ENCODE assay signal across 21 cellular contexts in the genomic region with DNA sequence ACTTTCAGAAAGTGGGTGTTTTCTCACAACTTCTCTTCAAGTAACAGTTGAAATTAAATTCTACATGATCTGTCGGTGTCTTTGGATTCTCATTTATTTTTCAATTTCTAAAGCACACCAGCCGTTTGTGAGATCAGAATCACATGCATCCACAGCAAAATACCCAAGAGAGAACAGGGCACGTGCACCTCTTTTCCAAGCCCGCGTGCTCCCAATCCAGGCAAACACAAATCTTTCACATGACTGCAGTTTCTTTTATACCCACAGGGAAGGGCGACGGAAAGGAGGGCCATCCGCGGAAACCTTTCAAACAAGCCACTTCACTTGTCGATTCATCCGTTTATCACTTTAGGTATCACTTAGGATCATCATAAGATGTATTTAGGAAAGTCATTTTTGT. TPM values are rescaled to one million over a fixed set of nuclear protein-coding genes. Genes with fewer than 3 reads are reported as not detected.
DNase-seq lines count a peak whose midpoint lies in the region; TF ChIP-seq lines count a peak whose summit lies in the region.
"Had no signal": no experiment of that assay in that cellular context is flagged by ENCODE, and none has a peak within 500 bp of the region (broad histone marks: within the 10 kb centered on the region; RNA-seq: fewer than 3 reads in every experiment).

No MANE protein-coding gene starts in this region.

- H3K27me3 ChIP-seq in mammary epithelial cell (ENCODE audit: insufficient read depth, low read length): no peaks in the 10 kb centered on the region
- H3K27me3 ChIP-seq in mesenchymal stem cell (ENCODE audit: control insufficient read depth in 1 of 2, insufficient read depth in 1 of 2, low read length in 2 of 2): no peaks in the 10 kb centered on the region
- no peaks in the 10 kb centered on the region for H3K27me3 ChIP-seq in smooth muscle cell (ENCODE audit: low read depth)
- no peaks in the 10 kb centered on the region for H3K27me3 ChIP-seq in ovary
- no peaks in the 10 kb centered on the region for H3K27me3 ChIP-seq in sigmoid colon
- H3K27me3 ChIP-seq: BLaER1, SJCRH30 had no signal

- no peak overlapping the region for H4K8ac ChIP-seq in mesenchymal stem cell (ENCODE audit: low read length)

- H3K27ac ChIP-seq in mammary epithelial cell (ENCODE audit: insufficient read depth, low read depth, low read length) (peak overlapping the region; percentile 55), mesenchymal stem cell (ENCODE audit: low read length, poor library complexity, severe bottlenecking) (no peak overlapping the region), smooth muscle cell (ENCODE audit: low read depth) (peak overlapping the region; percentile 77), ovary (no peak overlapping the region), sigmoid colon (no peak overlapping the region)
- H3K27ac ChIP-seq: BLaER1, SJCRH30 had no signal

- CTCF ChIA-PET in mammary epithelial cell (lab: Charles Lee; ENCODE audit: low non-redundant PET) (no interaction called here), MCF 10A (lab: Yijun Ruan, JAX) (no interaction called here)

- H3K9me3 ChIP-seq in mammary epithelial cell (replicated peaks; ENCODE audit: insufficient read depth, low read length): no peaks in the 10 kb centered on the region
- no peaks in the 10 kb centered on the region for H3K9me3 ChIP-seq in mesenchymal stem cell (ENCODE audit: control insufficient read depth, low read length)
- no peaks in the 10 kb centered on the region for H3K9me3 ChIP-seq in smooth muscle cell (replicated peaks; ENCODE audit: low read depth)
- H3K9me3 ChIP-seq in ovary: no peaks in the 10 kb centered on the region
- no peaks in the 10 kb centered on the region for H3K9me3 ChIP-seq in sigmoid colon
- H3K9me3 ChIP-seq: SJCRH30 had no signal

- peaks cover 15% of the 10 kb centered on the region for H3K4me1 Mint-ChIP-seq in MCF 10A (ENCODE audit: insufficient read depth, unreplicated experiment)
- H3K4me1 Mint-ChIP-seq in chondrocyte (ENCODE audit: low read depth): peaks cover 50% of the 10 kb centered on the region

- no peak overlapping the region for H3K23ac ChIP-seq in mesenchymal stem cell (ENCODE audit: low read length in 2 of 2)

- H3K4me3 ChIP-seq in mammary epithelial cell (replicated peaks in 1 of 3; ENCODE audit: insufficient read depth in 1 of 3, low read depth in 2 of 3, low read length in 3 of 3) (no peak overlapping the region), mesenchymal stem cell (ENCODE audit: insufficient read depth in 1 of 2, low read depth in 1 of 2, low read length in 2 of 2) (no peak overlapping the region), smooth muscle cell (no peak overlapping the region), ovary (no peak overlapping the region), sigmoid colon (no peak overlapping the region)
- H3K4me3 ChIP-seq: BLaER1, SJCRH30 had no signal

- no peak overlapping the region for H3K4me3 Mint-ChIP-seq in MCF 10A (ENCODE audit: unreplicated experiment)
- H3K4me3 Mint-ChIP-seq in chondrocyte (ENCODE audit: unreplicated experiment): no peak overlapping the region
- H3K4me3 Mint-ChIP-seq: CD8-positive, alpha-beta T cell; H9 had no signal

- H3K9ac ChIP-seq in mammary epithelial cell (ENCODE audit: insufficient read depth, low read length): no peak overlapping the region
- peak overlapping the region; percentile 75 for H3K9ac ChIP-seq in mesenchymal stem cell (ENCODE audit: low read length)
- peak overlapping the region; percentile 8 for H3K9ac ChIP-seq in smooth muscle cell (ENCODE audit: low read depth)
- H3K9ac ChIP-seq: BLaER1 had no signal

- H3K4ac ChIP-seq in mesenchymal stem cell (ENCODE audit: low read depth in 1 of 2, low read length in 2 of 2): no peak overlapping the region

- H3F3A ChIP-seq in smooth muscle cell (ENCODE audit: low read depth): no peaks in the 10 kb centered on the region

- no peaks in the 10 kb centered on the region for H3K36me3 ChIP-seq in mammary epithelial cell (ENCODE audit: insufficient read depth, low read length)
- no peaks in the 10 kb centered on the region for H3K36me3 ChIP-seq in mesenchymal stem cell (ENCODE audit: control insufficient read depth in 1 of 2, insufficient read depth in 2 of 2, low read depth in 1 of 2, low read length in 2 of 2)
- H3K36me3 ChIP-seq in smooth muscle cell (ENCODE audit: low read depth): no peaks in the 10 kb centered on the region
- no peaks in the 10 kb centered on the region for H3K36me3 ChIP-seq in ovary
- no peaks in the 10 kb centered on the region for H3K36me3 ChIP-seq in sigmoid colon
- H3K36me3 ChIP-seq: SJCRH30 had no signal

- H4K91ac ChIP-seq in mesenchymal stem cell (ENCODE audit: low read length): no peak overlapping the region

- H2AK5ac ChIP-seq in mesenchymal stem cell (ENCODE audit: low read length, severe bottlenecking): no peak overlapping the region

- TF ChIP-seq CTCF in mammary epithelial cell (conservative IDR thresholded peaks at IDR 0.05 in 1 of 2, IDR thresholded peaks at IDR 0.05 in 1 of 2; ENCODE audit: extremely low read depth in 1 of 2, insufficient read depth in 1 of 2, low read depth in 1 of 2, low read length in 2 of 2) (no peak), MCF 10A (IDR thresholded peaks at IDR 0.05; ENCODE audit: unreplicated experiment) (no peak), chondrocyte (IDR thresholded peaks at IDR 0.05) (no peak), smooth muscle cell (IDR thresholded peaks at IDR 0.05; ENCODE audit: borderline replicate concordance, insufficient read depth, poor library complexity, severe bottlenecking) (no peak), ovary (IDR thresholded peaks at IDR 0.05) (no peak), sigmoid colon (IDR thresholded peaks at IDR 0.05) (no peak)

- no peak overlapping the region for H2BK5ac ChIP-seq in mesenchymal stem cell (ENCODE audit: low read depth, low read length, poor library complexity, severe bottlenecking)

- 97% methylated on average over 11 of the region's 11 CpGs for whole genome bisulfite sequencing in mammary epithelial cell (ENCODE audit: low coverage, missing lambda C conversion rate)
- 94% methylated on average over 10 of the region's 11 CpGs for WGBS in mesenchymal stem cell
- 88% methylated on average over 11 of the region's 11 CpGs for WGBS in smooth muscle cell (ENCODE audit: low lambda C conversion rate)
- WGBS in ovary, 3 donors: 92 to 93% (median 93%) methylated on average over 11 of the region's 11 CpGs
- WGBS in sigmoid colon, 2 donors: 95 to 96% methylated on average over 11 of the region's 11 CpGs

- intact Hi-C loops in mammary epithelial cell (cut with micrococcal nuclease): no loop called here
- intact Hi-C loops in MCF 10A (cut with micrococcal nuclease): no loop called here
- intact Hi-C loops in ovary (cut with DNase I): no loop called here
- intact Hi-C loops in sigmoid colon (cut with DNase I): no loop called here

- H3K79me1 ChIP-seq in mesenchymal stem cell (replicated peaks; ENCODE audit: low read length, poor library complexity, severe bottlenecking): no peaks in the 10 kb centered on the region

- H3K4me2 ChIP-seq in mammary epithelial cell (ENCODE audit: insufficient read depth, low read depth, low read length) (peak overlapping the region; percentile 33), mesenchymal stem cell (ENCODE audit: low read length, poor library complexity, severe bottlenecking) (no peak overlapping the region), smooth muscle cell (peak overlapping the region; percentile 33)

- no peak for DNase-seq in mammary epithelial cell
- DNase-seq in MCF 10A (ENCODE audit: unreplicated experiment): no peak
- no peak for DNase-seq in chondrocyte (ENCODE audit: low spot score)
- DNase-seq in mesenchymal stem cell: no peak
- DNase-seq in smooth muscle cell (lab: John Stamatoyannopoulos, UW; ENCODE audit: unreplicated experiment): no peak
- no peak for DNase-seq in ovary
- no peak for DNase-seq in HT-29 (ENCODE audit: low spot score)
- no peak for DNase-seq in sigmoid colon
- DNase-seq: CD8-positive, alpha-beta T cell; DMS79; H9; KBM-7; NCI-H1048; NCI-H146; NCI-H2107; NCI-H82; SJCRH30 had no signal

- BruUV-seq in mammary epithelial cell (replicated peaks; lab: Mats Ljungman, UMichigan) (no TSS peak), MCF 10A (replicated peaks; lab: Mats Ljungman, UMichigan) (no TSS peak)

- H3K79me2 ChIP-seq in mammary epithelial cell (ENCODE audit: insufficient read depth, low read length) (no peaks in the 10 kb centered on the region), smooth muscle cell (ENCODE audit: low read depth) (no peaks in the 10 kb centered on the region)

- no peak overlapping the region for H3K18ac ChIP-seq in mesenchymal stem cell (ENCODE audit: low read depth in 1 of 2, low read length in 2 of 2)

- POLR2A ChIA-PET in MCF 10A (lab: Yijun Ruan, JAX): interaction anchor here (0.8 kb wide), 1 partner anchor 187 kb away, joined by 3 read pairs; the partner anchor contains the start of gene TANC1

- dilution Hi-C loops in mammary epithelial cell (cut with HindIII; ENCODE audit: low sequenced_read_pairs): no loop called here

- no peak for TF ChIP-seq POLR2A in ovary (IDR thresholded peaks at IDR 0.05)
- no peak for TF ChIP-seq POLR2A in sigmoid colon (IDR thresholded peaks at IDR 0.05)

- no peak overlapping the region for H2BK120ac ChIP-seq in mesenchymal stem cell (ENCODE audit: low read depth, low read length)

- H3K14ac ChIP-seq in mesenchymal stem cell (ENCODE audit: low read length in 2 of 2): no peak overlapping the region

- TF ChIP-seq EP300 in ovary (IDR thresholded peaks at IDR 0.05): no peak
- no peak for TF ChIP-seq EP300 in sigmoid colon (IDR thresholded peaks at IDR 0.05)

- in situ Hi-C loops in mammary epithelial cell (cut with MboI; ENCODE audit: low sequenced_read_pairs in 2 of 2): no loop called here

- H3K4me1 ChIP-seq in mammary epithelial cell (ENCODE audit: insufficient read depth, low read length) (peaks cover 19% of the 10 kb centered on the region), mesenchymal stem cell (ENCODE audit: control insufficient read depth, insufficient read depth, low read depth, low read length) (no peaks in the 10 kb centered on the region), smooth muscle cell (ENCODE audit: low read depth) (no peaks in the 10 kb centered on the region), ovary (ENCODE audit: insufficient read depth) (no peaks in the 10 kb centered on the region), sigmoid colon (no peaks in the 10 kb centered on the region)

- no peak overlapping the region for H2BK15ac ChIP-seq in mesenchymal stem cell (ENCODE audit: low read depth, poor library complexity, severe bottlenecking)

- H4K20me1 ChIP-seq in mammary epithelial cell (ENCODE audit: insufficient read depth, low read length): no peaks in the 10 kb centered on the region
- H4K20me1 ChIP-seq in smooth muscle cell (ENCODE audit: low read depth): no peaks in the 10 kb centered on the region
- H4K20me1 ChIP-seq: BLaER1 had no signal

- H3K36me3 Mint-ChIP-seq in MCF 10A (ENCODE audit: insufficient read depth, unreplicated experiment) (no peaks in the 10 kb centered on the region), chondrocyte (ENCODE audit: low read depth) (no peaks in the 10 kb centered on the region)
- H3K36me3 Mint-ChIP-seq: CD8-positive, alpha-beta T cell had no signal

- no peak overlapping the region for H2BK12ac ChIP-seq in mesenchymal stem cell (ENCODE audit: low read length in 2 of 2)

- H3K27me3 Mint-ChIP-seq in MCF 10A (ENCODE audit: insufficient read depth, unreplicated experiment) (no peaks in the 10 kb centered on the region), chondrocyte (ENCODE audit: low read depth) (no peaks in the 10 kb centered on the region)

- H2AFZ ChIP-seq in mammary epithelial cell (ENCODE audit: low read depth, low read length) (no peak overlapping the region), mesenchymal stem cell (ENCODE audit: low read depth, low read length) (no peak overlapping the region), smooth muscle cell (ENCODE audit: low read depth) (peak overlapping the region; percentile 25)

- H3K9me3 Mint-ChIP-seq in MCF 10A (ENCODE audit: unreplicated experiment) (no peaks in the 10 kb centered on the region), chondrocyte (ENCODE audit: low read depth) (no peaks in the 10 kb centered on the region)
- H3K9me3 Mint-ChIP-seq: CD8-positive, alpha-beta T cell had no signal

- H3K27ac Mint-ChIP-seq in MCF 10A (ENCODE audit: low read depth, unreplicated experiment) (no peak overlapping the region), chondrocyte (ENCODE audit: unreplicated experiment) (peak overlapping the region; percentile 76)
- H3K27ac Mint-ChIP-seq: CD8-positive, alpha-beta T cell had no signal

RNA-seq across cellular contexts. Expression of gene DAPL1, which starts 13.0 kb away (rescaled TPM):
- total RNA-seq in mammary epithelial cell (1 to 10 TPM; 1.2 to 1.6 TPM), MCF 10A (2022) (not detected in 2 replicates), chondrocyte (0.57 to 1.4 TPM in 2 of 3 replicates, not detected in the other), smooth muscle cell (not detected in 2 replicates), ovary (10 to 100 TPM in 1 of 7 donors, 1 to 10 TPM in 4, not detected in 2; 1.2 to 64.2 (median 3.7) TPM), sigmoid colon (1 to 10 TPM in 3 of 4 donors, not detected in 1; 1.5 to 4.6 (median 4.1) TPM)
- polyA plus RNA-seq in mammary epithelial cell (5.2 TPM), smooth muscle cell (0.35 TPM in 1 of 2 replicates, not detected in the other), ovary (1 to 10 TPM; 3.0 to 8.3 TPM), sigmoid colon (1 to 10 TPM in 2 of 3 donors, not detected in 1; 1.2 to 6.0 TPM)
- not detected for polyA minus RNA-seq in mammary epithelial cell
- polyA plus RNA-seq in mesenchymal stem cell (2013, experiment 1 of 2): not detected
- 0.12 TPM for polyA plus RNA-seq in mesenchymal stem cell (2013, experiment 2 of 2)
- not detected in 2 replicates for total RNA-seq in HT-29 (2014; rRNA removed; shearing (Covaris generic))
- total RNA-seq: A172; CD8-positive, alpha-beta T cell; H9; NCI-H460; PC-3; SJCRH30 had no signal

Comparison
In these comparisons a context has a peak if more than half of its experiments do, and no peak if none do; other contexts are left out.
1. H3K27ac ChIP-seq: peak in mammary epithelial cell (single experiment) and smooth muscle cell (single experiment); none in mesenchymal stem cell (single experiment), ovary (0 of 2) and sigmoid colon (0 of 4).